Comparison of ENCODE assay signal across 8 cellular contexts in genomic region chr1:6475381-6476133, GRCh38. TPM values are rescaled to one million over a fixed set of nuclear protein-coding genes. Genes with fewer than 3 reads are reported as not detected.
DNase-seq lines count a peak whose midpoint lies in the region; ATAC-seq and TF ChIP-seq lines count a peak whose summit lies in the region.

No MANE protein-coding gene starts in this region.

- no peak overlapping the region for H3K4me3 Mint-ChIP-seq in chondrocyte (ENCODE audit: unreplicated experiment)

- H3K36me3 Mint-ChIP-seq in chondrocyte (ENCODE audit: low read depth), result peaks cover 7% of the 10 kb centered on the region

- H3K27me3 ChIP-seq in MG63, result no peaks in the 10 kb centered on the region
- H3K27me3 ChIP-seq in lung (ENCODE audit: control insufficient read depth, insufficient read depth), result no peaks in the 10 kb centered on the region

- H3K4me1 Mint-ChIP-seq in chondrocyte (ENCODE audit: low read depth), result no peaks in the 10 kb centered on the region

- H3K9me3 ChIP-seq in MG63 (no peaks in the 10 kb centered on the region), lung (ENCODE audit: control insufficient read depth in 2 of 2, insufficient read depth in 1 of 2, low read length in 1 of 2) (peaks cover 0 to 2% of the 10 kb centered on the region in 2 donors)

- ATAC-seq in lung (ENCODE audit: insufficient read depth, low FRiP score), result peak; percentile 70
- no peak for ATAC-seq in GM19455 (IDR thresholded peaks at IDR 0.05; ENCODE audit: unreplicated experiment)

- no peaks in the 10 kb centered on the region for H3K9me3 Mint-ChIP-seq in chondrocyte (ENCODE audit: low read depth)

- H3K36me3 ChIP-seq in MG63 (no peaks in the 10 kb centered on the region), lung (ENCODE audit: control insufficient read depth in 2 of 2, insufficient read depth in 2 of 2, low read length in 2 of 2) (peaks cover 0 to 8% of the 10 kb centered on the region in 2 donors)

- H3K4me3 ChIP-seq in MG63, result no peak overlapping the region
- H3K4me3 ChIP-seq in lung, result no peak overlapping the region

- H3K27ac Mint-ChIP-seq in chondrocyte (ENCODE audit: unreplicated experiment), result no peak overlapping the region

- peak; percentile 89 for TF ChIP-seq CTCF in chondrocyte (IDR thresholded peaks at IDR 0.05)
- TF ChIP-seq CTCF in lung (IDR thresholded peaks at IDR 0.05; ENCODE audit: control extremely low read depth, extremely low read depth), result peak; percentile 46

- DNase-seq in NCI-H510A treated with DMSO at 0.1 percent for 48 hours (lab: John Stamatoyannopoulos, UW) (peak; percentile 45), NCI-H510A (lab: John Stamatoyannopoulos, UW) (no peak), MG63 (peak; percentile 39), chondrocyte (ENCODE audit: low spot score) (no peak), lung (ENCODE audit: low spot score) (peak; percentile 70)
- peak; percentile 79 to 87 for DNase-seq in activated CD4-positive, alpha-beta T cell treated with anti-CD3 and anti-CD28 coated beads for 4 hours
- DNase-seq in stimulated activated CD8-positive, alpha-beta memory T cell treated with anti-CD3 and anti-CD28 coated beads, Interleukin-4, amount 100 ng/mL, for 48 hours, result peak; percentile 86

- 40 to 42% methylated on average over 31 to 33 of the region's 33 CpGs for WGBS in lung, 2 donors

- no peaks in the 10 kb centered on the region for H3K4me1 ChIP-seq in lung (ENCODE audit: control insufficient read depth in 2 of 2, insufficient read depth in 2 of 2, low read length in 2 of 2)

- no peak overlapping the region for H3K27ac ChIP-seq in lung (ENCODE audit: low read depth in 1 of 2, low read length in 1 of 2)

- no peaks in the 10 kb centered on the region for H3K27me3 Mint-ChIP-seq in chondrocyte (ENCODE audit: low read depth)

RNA-seq across cellular contexts. Expression of gene TNFRSF25, which starts 9.6 kb away (rescaled TPM):
- total RNA-seq in MG63 (2014; rRNA removed; shearing (Covaris generic); ENCODE audit: low replicate concordance), result 0.63 TPM in 1 of 2 replicates, not detected in the other
- 20.1 to 32.4 TPM (median 21.4 TPM) in 3 replicates for total RNA-seq in chondrocyte
- 10 to 100 TPM; 11.2 to 19.8 TPM for total RNA-seq in lung
- polyA plus RNA-seq in lung, result 10 to 100 TPM in 1 of 2 donors, 1 to 10 TPM in 1; 4.9 to 12.3 TPM

RNA-seq across cellular contexts. Expression of gene PLEKHG5, which starts 15.9 kb away (rescaled TPM):
- 0.02 and 1.2 TPM in 2 replicates for total RNA-seq in MG63 (2014; rRNA removed; shearing (Covaris generic); ENCODE audit: low replicate concordance)
- total RNA-seq in chondrocyte, result 32.4 to 50.5 TPM (median 33.6 TPM) in 3 replicates
- total RNA-seq in lung, result 10 to 100 TPM; 11.2 to 22.9 TPM
- polyA plus RNA-seq in lung, result 1 to 10 TPM; 3.4 to 8.7 TPM

RNA-seq across cellular contexts. Expression of gene ESPN, which starts 51.0 kb away (rescaled TPM):
- total RNA-seq in MG63 (2014; rRNA removed; shearing (Covaris generic); ENCODE audit: low replicate concordance), result not detected in 2 replicates
- total RNA-seq in chondrocyte (0.57 to 2.5 TPM (median 2.1 TPM) in 3 replicates), lung (10 to 100 TPM; 11.2 to 20.8 TPM)
- polyA plus RNA-seq in lung, result 1 to 10 TPM; 2.1 to 3.6 TPM

RNA-seq across cellular contexts. Expression of gene HES2, which starts 55.8 kb away (rescaled TPM):
- 0.59 TPM in 1 of 2 replicates, not detected in the other for total RNA-seq in MG63 (2014; rRNA removed; shearing (Covaris generic); ENCODE audit: low replicate concordance)
- total RNA-seq in chondrocyte (0.15 to 0.36 TPM in 2 of 3 replicates, not detected in the other), lung (1 to 10 TPM in 1 of 2 donors, under 1 TPM in 1; 0.26 to 5.0 TPM)
- polyA plus RNA-seq in lung, result 1 to 10 TPM in 1 of 2 donors, under 1 TPM in 1; 0.86 to 4.5 TPM

Comparison
In these comparisons a context has a peak if more than half of its experiments do, and no peak if none do; other contexts are left out.
1. DNase-seq: peak in NCI-H510A treated with DMSO at 0.1 percent for 48 hours (single experiment), MG63 (single experiment), activated CD4-positive, alpha-beta T cell treated with anti-CD3 and anti-CD28 coated beads for 4 hours (2 of 2), lung (single experiment) and stimulated activated CD8-positive, alpha-beta memory T cell treated with anti-CD3 and anti-CD28 coated beads, Interleukin-4, amount 100 ng/mL, for 48 hours (single experiment); none in NCI-H510A (single experiment) and chondrocyte (single experiment).